ENCODE assay signal across 22 cellular contexts in the genomic region with DNA sequence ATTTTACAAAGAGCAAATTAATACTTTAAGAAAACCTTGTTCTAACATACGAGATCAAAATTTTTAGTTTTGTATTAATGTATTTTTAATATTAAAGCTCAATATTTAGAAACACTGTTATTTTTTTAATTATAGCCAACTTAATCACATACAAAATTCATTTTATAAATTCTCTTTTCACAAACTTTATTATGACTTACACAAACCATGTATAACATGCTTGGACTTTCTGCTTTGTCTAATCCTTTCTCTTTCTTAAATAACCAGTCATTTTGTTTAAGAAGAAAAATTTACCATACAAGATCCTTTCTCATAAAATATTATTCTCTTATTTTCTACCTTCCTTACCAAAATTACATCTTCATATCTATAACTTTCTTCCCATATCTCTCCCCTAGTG.
"Had no signal": no experiment of that assay in that cellular context is flagged by ENCODE, and none has a peak within 500 bp of the region (broad histone marks: within the 10 kb centered on the region; RNA-seq: fewer than 3 reads in every experiment).

No MANE protein-coding gene starts in this region.

- ATAC-seq: activated CD4-positive, alpha-beta T cell treated with anti-CD3 and anti-CD28 coated beads for 36 hours; activated naive CD4-positive, alpha-beta T cell treated with anti-CD3 and anti-CD28 coated beads, Interleukin-2, amount 50 U/mL, for 72 hours; effector memory CD8-positive, alpha-beta T cell; foreskin keratinocyte; heart left ventricle; stimulated activated naive B cell treated with anti-CD40 and anti-IgM and Interleukin-4, amounts not matched to agents 10 μg/mL and 1 μg/mL and 100 μg/mL, for 72 hours; WTC11 had no signal

- H3K4me3 ChIP-seq: adrenal gland, heart left ventricle, left ventricle myocardium inferior, spleen, thoracic aorta, upper lobe of left lung had no signal

- FAIRE-seq: astrocyte had no signal

- H3K36me3 ChIP-seq: adrenal gland, heart left ventricle, spleen, thoracic aorta, upper lobe of left lung had no signal

- H3K27ac ChIP-seq: adrenal gland, epithelial cell of prostate, foreskin keratinocyte, heart left ventricle, left ventricle myocardium inferior, spleen, thoracic aorta, upper lobe of left lung had no signal

- DNase-seq: activated CD4-positive, alpha-beta memory T cell treated with anti-CD3 and anti-CD28 coated beads for 36 hours; activated CD4-positive, alpha-beta T cell treated with anti-CD3 and anti-CD28 coated beads for 36 hours; activated gamma-delta T cell treated with Interleukin-2 at 50 U/mL for 16 hours; activated T-cell treated with anti-CD3 and anti-CD28 coated beads for 4 hours; adrenal gland; dermis blood vessel endothelial cell; effector memory CD8-positive, alpha-beta T cell; heart left ventricle; kidney glomerular epithelial cell; left ventricle myocardium inferior; mammary epithelial cell; nephron progenitor cell; retina; spleen; stimulated activated naive B cell treated with anti-CD40 and anti-IgM and Interleukin-4, amounts not matched to agents 10 μg/mL and 1 μg/mL and 100 μg/mL, for 72 hours; upper lobe of left lung had no signal

- H3K27me3 ChIP-seq: adrenal gland, foreskin keratinocyte, heart left ventricle, spleen, upper lobe of left lung had no signal

- H3K4me1 ChIP-seq: adrenal gland, foreskin keratinocyte, left ventricle myocardium inferior, spleen, upper lobe of left lung had no signal
